In the genomic region with DNA sequence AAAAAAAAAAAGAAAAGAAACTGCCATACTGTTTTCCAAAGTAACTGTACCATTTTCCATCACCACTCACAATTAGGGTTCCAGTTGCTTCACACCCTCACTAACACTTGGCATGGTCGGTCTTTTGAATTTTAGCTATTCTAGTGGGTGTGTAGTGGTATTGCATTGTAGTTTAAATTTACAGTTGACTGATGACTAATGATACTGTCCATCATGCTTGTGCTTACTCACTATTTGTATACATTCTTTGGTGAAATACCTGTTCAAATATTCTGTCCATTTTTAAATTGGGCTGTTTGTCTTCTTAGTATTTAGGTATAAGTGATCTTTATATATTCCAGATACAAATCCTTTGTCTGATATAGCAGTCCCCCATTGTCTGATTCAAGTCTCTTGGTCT, we compare ENCODE assay signal across 14 cellular contexts. TPM values are rescaled to one million over a fixed set of nuclear protein-coding genes. Genes with fewer than 3 reads are reported as not detected.
DNase-seq lines count a peak whose midpoint lies in the region; ATAC-seq and TF ChIP-seq lines count a peak whose summit lies in the region.
"Had no signal": no experiment of that assay in that cellular context is flagged by ENCODE, and none has a peak within 500 bp of the region (broad histone marks: within the 10 kb centered on the region; RNA-seq: fewer than 3 reads in every experiment).

No MANE protein-coding gene starts in this region.

- H3K4me3 ChIP-seq in RWPE2 (ENCODE audit: severe bottlenecking), result no peak overlapping the region
- H3K4me3 ChIP-seq: GM12878 had no signal

- H3K9me3 ChIP-seq in RWPE2 (ENCODE audit: severe bottlenecking), result no peaks in the 10 kb centered on the region

- H3K4me1 ChIP-seq in RWPE2 (ENCODE audit: insufficient read depth, poor library complexity, severe bottlenecking), result no peaks in the 10 kb centered on the region
- no peaks in the 10 kb centered on the region for H3K4me1 ChIP-seq in foreskin keratinocyte

- H3K27ac ChIP-seq in RWPE2 (ENCODE audit: poor library complexity, severe bottlenecking), result no peak overlapping the region
- no peak overlapping the region for H3K27ac ChIP-seq in foreskin keratinocyte
- H3K27ac ChIP-seq: HL-60 had no signal

- no peaks in the 10 kb centered on the region for H3K27me3 ChIP-seq in RWPE2 (ENCODE audit: insufficient read depth, poor library complexity, severe bottlenecking)
- peaks cover 15% of the 10 kb centered on the region for H3K27me3 ChIP-seq in foreskin keratinocyte

- H3K36me3 ChIP-seq in RWPE2 (ENCODE audit: low read depth), result no peaks in the 10 kb centered on the region

- ATAC-seq in RWPE2 (ENCODE audit: low read depth) (peak; percentile 87), foreskin keratinocyte (peak; percentile 71), HG02840 (IDR thresholded peaks at IDR 0.05; ENCODE audit: low FRiP score, unreplicated experiment) (no peak)
- ATAC-seq: CD8-positive, alpha-beta T cell; GM12878; HCT116 had no signal

- TF ChIP-seq CTCF in RWPE2 (IDR thresholded peaks at IDR 0.05; ENCODE audit: poor library complexity, severe bottlenecking) (no peak), foreskin keratinocyte (conservative IDR thresholded peaks at IDR 0.05) (peak; percentile 9)

- DNase-seq in ELR (ENCODE audit: low read depth) (peak; percentile 19), HT1080 (ENCODE audit: low read depth) (peak; percentile 2), RWPE2 (ENCODE audit: low spot score) (no peak), foreskin keratinocyte (peak in 1 of 2 donors; percentile 42), NCI-H146 (lab: John Stamatoyannopoulos, UW) (no peak), UCSD-AML1 (lab: John Stamatoyannopoulos, UW; ENCODE audit: unreplicated experiment) (no peak)
- DNase-seq: CD8-positive, alpha-beta T cell; COR-L47; DMS153; IMR-90 had no signal

RNA-seq across cellular contexts. Expression of gene ZNF169, which starts 36.2 kb away (rescaled TPM):
- 2.8 and 4.1 TPM in 2 replicates for total RNA-seq in HT1080 (2014; rRNA removed; shearing (Covaris generic))
- polyA plus RNA-seq in HT1080 (2015; cell fraction: cytosol; rRNA removed), result 2.7 and 3.8 TPM in 2 replicates
- polyA plus RNA-seq in HT1080 (2015; cell fraction: nucleus; rRNA removed), result 24.8 and 27.6 TPM in 2 replicates
- total RNA-seq in foreskin keratinocyte, result 1.5 and 2.4 TPM in 2 replicates
- 0.32 and 0.40 TPM in 2 replicates for polyA plus RNA-seq in foreskin keratinocyte

Comparison
In these comparisons a context has a peak if more than half of its experiments do, and no peak if none do; other contexts are left out.
1. DNase-seq: peak in ELR (single experiment) and HT1080 (single experiment); none in RWPE2 (single experiment), NCI-H146 (single experiment) and UCSD-AML1 (single experiment).